ENCODE assay signal across 11 cellular contexts in the genomic region with DNA sequence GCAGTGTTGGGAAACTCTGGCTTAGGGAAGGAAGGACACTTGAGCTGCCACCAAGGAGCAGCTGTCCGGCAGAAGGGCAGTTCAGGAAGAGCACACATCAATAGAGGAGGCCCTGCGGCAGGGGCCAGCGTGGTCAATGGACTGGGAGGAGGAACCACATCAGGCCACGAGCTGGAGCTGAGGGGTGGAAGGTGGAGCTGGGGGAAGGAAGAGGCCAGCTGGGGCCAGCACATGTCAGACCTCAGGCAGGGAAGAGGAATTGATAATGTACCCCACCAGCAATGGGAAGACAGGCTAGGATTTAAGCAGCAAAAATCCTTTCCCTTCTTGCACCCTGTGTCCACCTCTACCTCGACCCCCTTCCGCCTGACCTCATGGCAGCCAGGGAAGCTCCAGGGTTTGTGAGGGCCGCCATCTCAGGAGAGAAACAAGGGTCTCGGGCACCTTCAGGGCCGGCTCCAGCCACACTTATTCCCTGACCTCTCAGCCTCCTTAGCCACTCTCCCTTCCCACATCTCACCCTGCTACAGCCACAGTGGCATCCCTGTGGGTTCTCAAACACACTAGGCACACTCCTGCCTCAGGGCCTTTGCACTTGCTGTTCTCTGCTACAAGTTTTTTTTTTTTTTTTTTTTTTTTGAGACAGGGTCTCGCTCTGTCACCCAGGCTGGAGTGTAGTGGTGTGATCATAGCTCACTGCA.
DNase-seq lines count a peak whose midpoint lies in the region; TF ChIP-seq lines count a peak whose summit lies in the region.
"Had no signal": no experiment of that assay in that cellular context is flagged by ENCODE, and none has a peak within 500 bp of the region (broad histone marks: within the 10 kb centered on the region; RNA-seq: fewer than 3 reads in every experiment).

No MANE protein-coding gene starts in this region.

- peak overlapping the region; percentile 76 for H3K27ac Mint-ChIP-seq in dendritic cell treated with granulocyte-macrophage colony-stimulating factor and Interleukin-4, amounts not matched to agents 40 ng/mL and 50 ng/mL, for 4 days

- no peaks in the 10 kb centered on the region for H3K9me3 Mint-ChIP-seq in dendritic cell treated with granulocyte-macrophage colony-stimulating factor and Interleukin-4, amounts not matched to agents 40 ng/mL and 50 ng/mL, for 4 days

- H3K36me3 Mint-ChIP-seq in dendritic cell treated with granulocyte-macrophage colony-stimulating factor and Interleukin-4, amounts not matched to agents 40 ng/mL and 50 ng/mL, for 4 days (ENCODE audit: low read depth), result peaks cover 10% of the 10 kb centered on the region

- intact Hi-C loops in dendritic cell treated with granulocyte-macrophage colony-stimulating factor and Interleukin-4, amounts not matched to agents 40 ng/mL and 50 ng/mL, for 4 days (cut with micrococcal nuclease), result no loop called here

- H3K27ac ChIP-seq in neutrophil, result peak overlapping the region; percentile 55
- H3K27ac ChIP-seq: GM23248 had no signal

- H3K4me3 Mint-ChIP-seq in dendritic cell treated with granulocyte-macrophage colony-stimulating factor and Interleukin-4, amounts not matched to agents 40 ng/mL and 50 ng/mL, for 4 days, result peak overlapping the region; percentile 66

- H3K4me1 ChIP-seq in neutrophil (ENCODE audit: control insufficient read depth in 1 of 2, insufficient read depth in 1 of 2, low read depth in 1 of 2, low read length in 1 of 2), result peaks cover 35 to 37% of the 10 kb centered on the region in 2 experiments

- H3K4me3 ChIP-seq in NB4 (ENCODE audit: low read depth, low read length), result no peak overlapping the region
- no peak overlapping the region for H3K4me3 ChIP-seq in neutrophil (ENCODE audit: low read depth in 1 of 2, low read length in 1 of 2)
- H3K4me3 ChIP-seq: MG63 had no signal

- no peaks in the 10 kb centered on the region for H3K9me3 ChIP-seq in neutrophil
- H3K9me3 ChIP-seq: heart right ventricle, MG63 had no signal

- DNase-seq in CMK (ENCODE audit: low read depth) (peak; percentile 65), NB4 (ENCODE audit: low read depth) (peak; percentile 57), NAMALWA (ENCODE audit: low spot score) (no peak), DMS 273 treated with DMSO at 0.1 percent for 48 hours (lab: John Stamatoyannopoulos, UW) (no peak), NCI-H510A (lab: John Stamatoyannopoulos, UW) (no peak)
- DNase-seq: GM23248, MG63, NCI-H82 had no signal

- H3K27me3 ChIP-seq in neutrophil, result no peaks in the 10 kb centered on the region
- H3K27me3 ChIP-seq: heart right ventricle, MG63 had no signal

- H3K27me3 Mint-ChIP-seq in dendritic cell treated with granulocyte-macrophage colony-stimulating factor and Interleukin-4, amounts not matched to agents 40 ng/mL and 50 ng/mL, for 4 days, result no peaks in the 10 kb centered on the region

- no peaks in the 10 kb centered on the region for H3K36me3 ChIP-seq in neutrophil
- H3K36me3 ChIP-seq: heart right ventricle, MG63 had no signal

- no peak for TF ChIP-seq POLR2A in NB4 (IDR thresholded peaks at IDR 0.05; ENCODE audit: extremely low read depth, insufficient read length)

- TF ChIP-seq CTCF in NB4 (IDR thresholded peaks at IDR 0.05; ENCODE audit: low read depth, low read length) (no peak), neutrophil (IDR thresholded peaks at IDR 0.05) (no peak)

- H3K4me1 Mint-ChIP-seq in dendritic cell treated with granulocyte-macrophage colony-stimulating factor and Interleukin-4, amounts not matched to agents 40 ng/mL and 50 ng/mL, for 4 days (ENCODE audit: low read depth), result peaks cover 48% of the 10 kb centered on the region

Comparison
In these comparisons a context has a peak if more than half of its experiments do, and no peak if none do; other contexts are left out.
1. DNase-seq: peak in CMK (single experiment) and NB4 (single experiment); none in NAMALWA (single experiment), DMS 273 treated with DMSO at 0.1 percent for 48 hours (single experiment) and NCI-H510A (single experiment).